In the genomic region with DNA sequence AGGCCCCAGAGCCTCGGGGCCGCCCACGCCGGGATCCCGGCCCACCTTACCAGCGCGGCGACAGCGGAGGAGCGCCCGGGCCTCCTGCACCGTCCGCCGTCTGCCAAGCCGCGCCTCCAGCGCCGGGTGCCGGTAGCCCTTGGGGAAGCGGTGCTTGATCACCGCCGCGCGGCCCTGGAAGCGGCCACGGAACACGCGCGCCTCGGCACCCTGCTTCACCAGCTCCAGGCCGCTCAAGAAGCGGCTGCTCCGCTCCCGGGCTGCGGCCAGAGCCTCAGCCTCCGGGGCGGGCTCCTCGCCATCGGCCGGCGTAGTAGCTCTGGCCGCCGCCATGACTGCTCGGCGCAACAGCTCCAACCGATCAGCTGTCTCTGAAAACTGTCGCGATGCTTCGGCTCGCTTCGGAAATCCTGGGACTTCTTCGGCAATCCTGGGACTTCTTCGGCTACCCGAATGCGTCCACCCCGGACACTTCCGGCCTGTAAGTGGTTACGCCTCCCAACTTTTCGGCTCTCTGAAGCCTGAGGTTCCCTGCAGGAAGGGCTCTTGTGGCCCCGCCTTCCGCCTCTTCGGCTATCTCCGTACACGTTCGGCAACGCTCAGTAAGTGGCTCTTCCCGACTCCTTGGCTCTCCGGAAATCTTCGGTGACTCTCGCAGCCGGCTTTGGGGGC, we compare ENCODE assay signal across 1 cellular context.
TF ChIP-seq lines count a peak whose summit lies in the region.

A gene (minus strand): TSS at position 363 of the 672 bp plus-strand sequence. CDS start 30 bp downstream, at position 333.

TF ChIP-seq in HEK293, 187 proteins besides CTCF, POLR2A, EP300 and RAD21 (continued from another document and continues in another):
- TF ChIP-seq, protein P1, sequence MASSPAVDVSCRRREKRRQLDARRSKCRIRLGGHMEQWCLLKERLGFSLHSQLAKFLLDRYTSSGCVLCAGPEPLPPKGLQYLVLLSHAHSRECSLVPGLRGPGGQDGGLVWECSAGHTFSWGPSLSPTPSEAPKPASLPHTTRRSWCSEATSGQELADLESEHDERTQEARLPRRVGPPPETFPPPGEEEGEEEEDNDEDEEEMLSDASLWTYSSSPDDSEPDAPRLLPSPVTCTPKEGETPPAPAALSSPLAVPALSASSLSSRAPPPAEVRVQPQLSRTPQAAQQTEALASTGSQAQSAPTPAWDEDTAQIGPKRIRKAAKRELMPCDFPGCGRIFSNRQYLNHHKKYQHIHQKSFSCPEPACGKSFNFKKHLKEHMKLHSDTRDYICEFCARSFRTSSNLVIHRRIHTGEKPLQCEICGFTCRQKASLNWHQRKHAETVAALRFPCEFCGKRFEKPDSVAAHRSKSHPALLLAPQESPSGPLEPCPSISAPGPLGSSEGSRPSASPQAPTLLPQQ (tag by site-specific recombination; IDR thresholded peaks at IDR 0.05) = 0 out of 2 replicates have a peak, but pooled peaks have one; percentile 88
- TF ChIP-seq, protein P2, sequence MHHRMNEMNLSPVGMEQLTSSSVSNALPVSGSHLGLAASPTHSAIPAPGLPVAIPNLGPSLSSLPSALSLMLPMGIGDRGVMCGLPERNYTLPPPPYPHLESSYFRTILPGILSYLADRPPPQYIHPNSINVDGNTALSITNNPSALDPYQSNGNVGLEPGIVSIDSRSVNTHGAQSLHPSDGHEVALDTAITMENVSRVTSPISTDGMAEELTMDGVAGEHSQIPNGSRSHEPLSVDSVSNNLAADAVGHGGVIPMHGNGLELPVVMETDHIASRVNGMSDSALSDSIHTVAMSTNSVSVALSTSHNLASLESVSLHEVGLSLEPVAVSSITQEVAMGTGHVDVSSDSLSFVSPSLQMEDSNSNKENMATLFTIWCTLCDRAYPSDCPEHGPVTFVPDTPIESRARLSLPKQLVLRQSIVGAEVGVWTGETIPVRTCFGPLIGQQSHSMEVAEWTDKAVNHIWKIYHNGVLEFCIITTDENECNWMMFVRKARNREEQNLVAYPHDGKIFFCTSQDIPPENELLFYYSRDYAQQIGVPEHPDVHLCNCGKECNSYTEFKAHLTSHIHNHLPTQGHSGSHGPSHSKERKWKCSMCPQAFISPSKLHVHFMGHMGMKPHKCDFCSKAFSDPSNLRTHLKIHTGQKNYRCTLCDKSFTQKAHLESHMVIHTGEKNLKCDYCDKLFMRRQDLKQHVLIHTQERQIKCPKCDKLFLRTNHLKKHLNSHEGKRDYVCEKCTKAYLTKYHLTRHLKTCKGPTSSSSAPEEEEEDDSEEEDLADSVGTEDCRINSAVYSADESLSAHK (tag by site-specific recombination; IDR thresholded peaks at IDR 0.05) = peak; percentile 28; the same call in 1 of the 2 replicates
- TF ChIP-seq ZSCAN30 (tag by site-specific recombination; IDR thresholded peaks at IDR 0.05) (peak; percentile 66; the same call in 1 of the 2 replicates), ZNF37A (tag by site-specific recombination; IDR thresholded peaks at IDR 0.05) (no peak), GLI2 (tag by site-specific recombination; IDR thresholded peaks at IDR 0.05; ENCODE audit: borderline replicate concordance, low read depth) (no peak), ZNF311 (tag by site-specific recombination; IDR thresholded peaks at IDR 0.05; ENCODE audit: borderline replicate concordance) (no peak), EGR2 (tag by site-specific recombination; IDR thresholded peaks at IDR 0.05; ENCODE audit: low read depth) (peak; percentile 79), ZXDB (tag by site-specific recombination; IDR thresholded peaks at IDR 0.05) (peak; percentile 75), WT1 (tag by site-specific recombination; IDR thresholded peaks at IDR 0.05) (no peak), KLF9 (tag by site-specific recombination; IDR thresholded peaks at IDR 0.05; ENCODE audit: low read depth) (peak; percentile 69), ZNF341 (tag by site-specific recombination; IDR thresholded peaks at IDR 0.05; ENCODE audit: low read depth) (no peak), ZNF626 (tag by site-specific recombination; IDR thresholded peaks at IDR 0.05) (no peak), ZNF561 (tag by site-specific recombination; IDR thresholded peaks at IDR 0.05; ENCODE audit: borderline replicate concordance) (peak; percentile 83), GFI1B (tag by site-specific recombination; IDR thresholded peaks at IDR 0.05) (no peak), ZNF138 (tag by site-specific recombination; IDR thresholded peaks at IDR 0.05; ENCODE audit: borderline replicate concordance) (no peak), ZNF830 (tag by site-specific recombination; IDR thresholded peaks at IDR 0.05; ENCODE audit: low read depth) (no peak), ZNF585B (tag by site-specific recombination; IDR thresholded peaks at IDR 0.05) (no peak), ZBTB1 (tag by site-specific recombination; IDR thresholded peaks at IDR 0.05) (no peak), MYNN (tag by site-specific recombination; IDR thresholded peaks at IDR 0.05; ENCODE audit: borderline replicate concordance) (no peak), ZNF157 (tag by site-specific recombination; IDR thresholded peaks at IDR 0.05) (no peak), ZNF677 (tag by site-specific recombination; IDR thresholded peaks at IDR 0.05) (no peak), ZBTB8A (tag by site-specific recombination; IDR thresholded peaks at IDR 0.05) (no peak), FEZF1 (tag by site-specific recombination; IDR thresholded peaks at IDR 0.05) (no peak), KLF8 (tag by site-specific recombination; IDR thresholded peaks at IDR 0.05) (peak; percentile 39; the same call in 1 of the 2 replicates), ZNF221 (tag by site-specific recombination; IDR thresholded peaks at IDR 0.05; ENCODE audit: borderline replicate concordance) (no peak), OSR2 (tag by site-specific recombination; IDR thresholded peaks at IDR 0.05) (peak; percentile 39), ZNF776 (tag by site-specific recombination; IDR thresholded peaks at IDR 0.05; ENCODE audit: borderline replicate concordance) (no peak), KLF16 (tag by site-specific recombination; IDR thresholded peaks at IDR 0.05) (peak; percentile 80), ZNF654 (tag by site-specific recombination; IDR thresholded peaks at IDR 0.05; ENCODE audit: low read depth) (no peak), ZNF140 (tag by site-specific recombination; IDR thresholded peaks at IDR 0.05) (no peak), ZNF10 (tag by site-specific recombination; IDR thresholded peaks at IDR 0.05) (peak; percentile 75), ZNF169 (tag by site-specific recombination; IDR thresholded peaks at IDR 0.05) (no peak), ZNF501 (tag by site-specific recombination; IDR thresholded peaks at IDR 0.05) (no peak; the same call in 1 of the 2 replicates), TRIM28 (IDR thresholded peaks at IDR 0.05; ENCODE audit: borderline replicate concordance, low read length) (no peak), ZFHX2 (tag by site-specific recombination; conservative IDR thresholded peaks at IDR 0.05) (peak; percentile 87), KLF1 (tag by site-specific recombination; IDR thresholded peaks at IDR 0.05) (no peak), ZSCAN16 (tag by site-specific recombination; IDR thresholded peaks at IDR 0.05) (0 out of 2 replicates have a peak, but pooled peaks have one; percentile 48), ZEB2 (tag by site-specific recombination; IDR thresholded peaks at IDR 0.05) (0 out of 2 replicates have a peak, but pooled peaks have one; percentile 52), ZNF768 (tag by site-specific recombination; IDR thresholded peaks at IDR 0.05) (no peak), IKZF3 (tag by site-specific recombination; IDR thresholded peaks at IDR 0.05) (peak; percentile 81), ZNF24 (tag by site-specific recombination; IDR thresholded peaks at IDR 0.05) (0 out of 2 replicates have a peak, but pooled peaks have one; percentile 65), ZNF354C (tag by site-specific recombination; IDR thresholded peaks at IDR 0.05; ENCODE audit: borderline replicate concordance, low read depth) (no peak), HOXD13 (CRISPR knock-in tag; IDR thresholded peaks at IDR 0.05; ENCODE audit: borderline replicate concordance) (no peak), SP3 (tag by site-specific recombination; IDR thresholded peaks at IDR 0.05) (peak; percentile 48; the same call in 1 of the 2 replicates), ZNF623 (tag by site-specific recombination; IDR thresholded peaks at IDR 0.05) (no peak)
- TF ChIP-seq, protein P3, sequence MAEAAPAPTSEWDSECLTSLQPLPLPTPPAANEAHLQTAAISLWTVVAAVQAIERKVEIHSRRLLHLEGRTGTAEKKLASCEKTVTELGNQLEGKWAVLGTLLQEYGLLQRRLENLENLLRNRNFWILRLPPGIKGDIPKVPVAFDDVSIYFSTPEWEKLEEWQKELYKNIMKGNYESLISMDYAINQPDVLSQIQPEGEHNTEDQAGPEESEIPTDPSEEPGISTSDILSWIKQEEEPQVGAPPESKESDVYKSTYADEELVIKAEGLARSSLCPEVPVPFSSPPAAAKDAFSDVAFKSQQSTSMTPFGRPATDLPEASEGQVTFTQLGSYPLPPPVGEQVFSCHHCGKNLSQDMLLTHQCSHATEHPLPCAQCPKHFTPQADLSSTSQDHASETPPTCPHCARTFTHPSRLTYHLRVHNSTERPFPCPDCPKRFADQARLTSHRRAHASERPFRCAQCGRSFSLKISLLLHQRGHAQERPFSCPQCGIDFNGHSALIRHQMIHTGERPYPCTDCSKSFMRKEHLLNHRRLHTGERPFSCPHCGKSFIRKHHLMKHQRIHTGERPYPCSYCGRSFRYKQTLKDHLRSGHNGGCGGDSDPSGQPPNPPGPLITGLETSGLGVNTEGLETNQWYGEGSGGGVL (tag by site-specific recombination; IDR thresholded peaks at IDR 0.05) = no peak
- TF ChIP-seq, protein P4, sequence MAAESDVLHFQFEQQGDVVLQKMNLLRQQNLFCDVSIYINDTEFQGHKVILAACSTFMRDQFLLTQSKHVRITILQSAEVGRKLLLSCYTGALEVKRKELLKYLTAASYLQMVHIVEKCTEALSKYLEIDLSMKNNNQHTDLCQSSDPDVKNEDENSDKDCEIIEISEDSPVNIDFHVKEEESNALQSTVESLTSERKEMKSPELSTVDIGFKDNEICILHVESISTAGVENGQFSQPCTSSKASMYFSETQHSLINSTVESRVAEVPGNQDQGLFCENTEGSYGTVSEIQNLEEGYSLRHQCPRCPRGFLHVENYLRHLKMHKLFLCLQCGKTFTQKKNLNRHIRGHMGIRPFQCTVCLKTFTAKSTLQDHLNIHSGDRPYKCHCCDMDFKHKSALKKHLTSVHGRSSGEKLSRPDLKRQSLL (tag by site-specific recombination; IDR thresholded peaks at IDR 0.05) = peak; percentile 87; the same call in 1 of the 2 replicates
- TF ChIP-seq, protein P5, sequence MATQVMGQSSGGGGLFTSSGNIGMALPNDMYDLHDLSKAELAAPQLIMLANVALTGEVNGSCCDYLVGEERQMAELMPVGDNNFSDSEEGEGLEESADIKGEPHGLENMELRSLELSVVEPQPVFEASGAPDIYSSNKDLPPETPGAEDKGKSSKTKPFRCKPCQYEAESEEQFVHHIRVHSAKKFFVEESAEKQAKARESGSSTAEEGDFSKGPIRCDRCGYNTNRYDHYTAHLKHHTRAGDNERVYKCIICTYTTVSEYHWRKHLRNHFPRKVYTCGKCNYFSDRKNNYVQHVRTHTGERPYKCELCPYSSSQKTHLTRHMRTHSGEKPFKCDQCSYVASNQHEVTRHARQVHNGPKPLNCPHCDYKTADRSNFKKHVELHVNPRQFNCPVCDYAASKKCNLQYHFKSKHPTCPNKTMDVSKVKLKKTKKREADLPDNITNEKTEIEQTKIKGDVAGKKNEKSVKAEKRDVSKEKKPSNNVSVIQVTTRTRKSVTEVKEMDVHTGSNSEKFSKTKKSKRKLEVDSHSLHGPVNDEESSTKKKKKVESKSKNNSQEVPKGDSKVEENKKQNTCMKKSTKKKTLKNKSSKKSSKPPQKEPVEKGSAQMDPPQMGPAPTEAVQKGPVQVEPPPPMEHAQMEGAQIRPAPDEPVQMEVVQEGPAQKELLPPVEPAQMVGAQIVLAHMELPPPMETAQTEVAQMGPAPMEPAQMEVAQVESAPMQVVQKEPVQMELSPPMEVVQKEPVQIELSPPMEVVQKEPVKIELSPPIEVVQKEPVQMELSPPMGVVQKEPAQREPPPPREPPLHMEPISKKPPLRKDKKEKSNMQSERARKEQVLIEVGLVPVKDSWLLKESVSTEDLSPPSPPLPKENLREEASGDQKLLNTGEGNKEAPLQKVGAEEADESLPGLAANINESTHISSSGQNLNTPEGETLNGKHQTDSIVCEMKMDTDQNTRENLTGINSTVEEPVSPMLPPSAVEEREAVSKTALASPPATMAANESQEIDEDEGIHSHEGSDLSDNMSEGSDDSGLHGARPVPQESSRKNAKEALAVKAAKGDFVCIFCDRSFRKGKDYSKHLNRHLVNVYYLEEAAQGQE (tag by site-specific recombination; IDR thresholded peaks at IDR 0.05) = peak; percentile 26; the same call in 1 of the 2 replicates
- TF ChIP-seq, protein P6, sequence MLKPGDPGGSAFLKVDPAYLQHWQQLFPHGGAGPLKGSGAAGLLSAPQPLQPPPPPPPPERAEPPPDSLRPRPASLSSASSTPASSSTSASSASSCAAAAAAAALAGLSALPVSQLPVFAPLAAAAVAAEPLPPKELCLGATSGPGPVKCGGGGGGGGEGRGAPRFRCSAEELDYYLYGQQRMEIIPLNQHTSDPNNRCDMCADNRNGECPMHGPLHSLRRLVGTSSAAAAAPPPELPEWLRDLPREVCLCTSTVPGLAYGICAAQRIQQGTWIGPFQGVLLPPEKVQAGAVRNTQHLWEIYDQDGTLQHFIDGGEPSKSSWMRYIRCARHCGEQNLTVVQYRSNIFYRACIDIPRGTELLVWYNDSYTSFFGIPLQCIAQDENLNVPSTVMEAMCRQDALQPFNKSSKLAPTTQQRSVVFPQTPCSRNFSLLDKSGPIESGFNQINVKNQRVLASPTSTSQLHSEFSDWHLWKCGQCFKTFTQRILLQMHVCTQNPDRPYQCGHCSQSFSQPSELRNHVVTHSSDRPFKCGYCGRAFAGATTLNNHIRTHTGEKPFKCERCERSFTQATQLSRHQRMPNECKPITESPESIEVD (tag by site-specific recombination; IDR thresholded peaks at IDR 0.05) = no peak
- TF ChIP-seq, protein P7, sequence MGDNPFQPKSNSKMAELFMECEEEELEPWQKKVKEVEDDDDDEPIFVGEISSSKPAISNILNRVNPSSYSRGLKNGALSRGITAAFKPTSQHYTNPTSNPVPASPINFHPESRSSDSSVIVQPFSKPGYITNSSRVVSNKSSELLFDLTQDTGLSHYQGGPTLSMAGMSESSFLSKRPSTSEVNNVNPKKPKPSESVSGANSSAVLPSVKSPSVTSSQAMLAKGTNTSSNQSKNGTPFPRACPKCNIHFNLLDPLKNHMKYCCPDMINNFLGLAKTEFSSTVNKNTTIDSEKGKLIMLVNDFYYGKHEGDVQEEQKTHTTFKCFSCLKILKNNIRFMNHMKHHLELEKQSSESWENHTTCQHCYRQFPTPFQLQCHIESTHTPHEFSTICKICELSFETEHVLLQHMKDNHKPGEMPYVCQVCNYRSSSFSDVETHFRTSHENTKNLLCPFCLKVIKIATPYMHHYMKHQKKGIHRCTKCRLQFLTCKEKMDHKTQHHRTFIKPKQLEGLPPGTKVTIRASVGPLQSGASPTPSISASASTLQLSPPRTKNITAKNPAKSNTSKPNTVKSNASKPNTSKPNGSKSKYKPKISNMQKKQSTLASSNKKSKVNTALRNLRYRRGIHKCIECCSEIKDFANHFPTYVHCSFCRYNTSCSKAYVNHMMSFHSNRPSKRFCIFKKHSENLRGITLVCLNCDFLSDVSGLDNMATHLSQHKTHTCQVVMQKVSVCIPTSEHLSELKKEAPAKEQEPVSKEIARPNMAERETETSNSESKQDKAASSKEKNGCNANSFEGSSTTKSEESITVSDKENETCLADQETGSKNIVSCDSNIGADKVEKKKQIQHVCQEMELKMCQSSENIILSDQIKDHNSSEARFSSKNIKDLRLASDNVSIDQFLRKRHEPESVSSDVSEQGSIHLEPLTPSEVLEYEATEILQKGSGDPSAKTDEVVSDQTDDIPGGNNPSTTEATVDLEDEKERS (tag by site-specific recombination; IDR thresholded peaks at IDR 0.05) = no peak
